Comparison of ENCODE assay signal across 8 cellular contexts in genomic region chr2:237474511-237474911, GRCh38. TPM values are rescaled to one million over a fixed set of nuclear protein-coding genes. Genes with fewer than 3 reads are reported as not detected.
DNase-seq lines count a peak whose midpoint lies in the region; ATAC-seq lines count a peak whose summit lies in the region.

No MANE protein-coding gene starts in this region.

- no peaks in the 10 kb centered on the region for H3K9me3 ChIP-seq in iPS-20b (ENCODE audit: insufficient read depth, low read depth, low read length)
- H3K9me3 ChIP-seq in stomach smooth muscle (ENCODE audit: control insufficient read depth in 2 of 2, low read length in 2 of 2) = no peaks in the 10 kb centered on the region

- H3K27me3 ChIP-seq in iPS-20b (ENCODE audit: insufficient read depth, low read length) (peaks cover 40% of the 10 kb centered on the region), stomach smooth muscle (ENCODE audit: control insufficient read depth in 1 of 2, insufficient read depth in 2 of 2, low read length in 2 of 2) (no peaks in the 10 kb centered on the region)

- peaks cover 13% of the 10 kb centered on the region; the same call in 1 of the 2 replicates for H3K4me1 ChIP-seq in iPS-20b (ENCODE audit: insufficient read depth, low read length)
- H3K4me1 ChIP-seq in stomach smooth muscle (ENCODE audit: control insufficient read depth, insufficient read depth, low read length) = peaks cover 32% of the 10 kb centered on the region

- H3K4me1 Mint-ChIP-seq in IgD-negative memory B cell = peaks cover 0 to 7% (median 4%) of the 10 kb centered on the region in 3 donors

- no peak for DNase-seq in NCI-H345 (lab: John Stamatoyannopoulos, UW)
- no peak for DNase-seq in stimulated activated CD4-positive, alpha-beta T cell treated with anti-CD3 and anti-CD28 coated beads, Interleukin-12 subunit alpha, Interleukin-12 subunit beta, amount 100 ng/mL, for 4 hours

- H3K27ac Mint-ChIP-seq in IgD-negative memory B cell = peak overlapping the region in 1 of 3 donors; percentile 57

- peaks cover 10% of the 10 kb centered on the region for H3K27me3 Mint-ChIP-seq in IgD-negative memory B cell

- H3K9ac ChIP-seq in iPS-20b (ENCODE audit: low read depth, low read length) (peak overlapping the region; percentile 82; the same call in 1 of the 2 replicates), stomach smooth muscle (ENCODE audit: low read length in 2 of 2) (peak overlapping the region; percentile 74 to 84)

- H3K36me3 Mint-ChIP-seq in IgD-negative memory B cell = no peaks in the 10 kb centered on the region

- peak overlapping the region; percentile 76 to 95 (median 90) for H3K4me3 Mint-ChIP-seq in IgD-negative memory B cell

- no peaks in the 10 kb centered on the region for H3K9me3 Mint-ChIP-seq in IgD-negative memory B cell

- H3K27ac ChIP-seq in angular gyrus (ENCODE audit: low read depth, low read length) (peak overlapping the region; percentile 58), iPS-20b (ENCODE audit: low read length) (no peak overlapping the region), stomach smooth muscle (ENCODE audit: low read length) (peak overlapping the region; percentile 81)

- H3K4me3 ChIP-seq in iPS-20b (ENCODE audit: low read length) (peak overlapping the region; percentile 77), stomach smooth muscle (ENCODE audit: low read length in 2 of 2) (peak overlapping the region in 1 of 2 donors; percentile 79)

- no peak for ATAC-seq in GM19328 (IDR thresholded peaks at IDR 0.05; ENCODE audit: unreplicated experiment)
- ATAC-seq in HG03439 (IDR thresholded peaks at IDR 0.05; ENCODE audit: unreplicated experiment) = no peak

- H3K36me3 ChIP-seq in iPS-20b (ENCODE audit: insufficient read depth, low read depth, low read length) (no peaks in the 10 kb centered on the region), stomach smooth muscle (ENCODE audit: control insufficient read depth in 2 of 2, insufficient read depth in 2 of 2, low read length in 2 of 2) (no peaks in the 10 kb centered on the region)

RNA-seq across cellular contexts. Expression of gene MLPH, which starts 12.5 kb away (rescaled TPM):
- polyA plus RNA-seq in IgD-negative memory B cell = not detected
